24 cellular contexts compared by ENCODE assay signal in genomic region chr1:74773540-74773939, GRCh38. TPM values are rescaled to one million over a fixed set of nuclear protein-coding genes. Genes with fewer than 3 reads are reported as not detected.
A peak's percentile ranks its signal among the peaks of the same experiment; 100 is the strongest.
DNase-seq lines count a peak whose midpoint lies in the region; ATAC-seq and TF ChIP-seq lines count a peak whose summit lies in the region.
"Had no signal": no experiment of that assay in that cellular context is flagged by ENCODE, and none has a peak within 500 bp of the region (broad histone marks: within the 10 kb centered on the region; RNA-seq: fewer than 3 reads in every experiment).

No MANE protein-coding gene starts in this region.

- H2BK5ac ChIP-seq in mesenchymal stem cell (ENCODE audit: low read depth, low read length, poor library complexity, severe bottlenecking), result no peak overlapping the region

- H3K27me3 Mint-ChIP-seq in activated CD4-positive, alpha-beta T cell treated with anti-CD3 and anti-CD28 coated beads, Interleukin-2, amount 10 ng/mL, durations not matched to agents 7 days and 5 days, result peaks cover 16% of the 10 kb centered on the region

- no peak overlapping the region for H4K91ac ChIP-seq in mesenchymal stem cell (ENCODE audit: low read length)

- no peak overlapping the region for H3K9ac ChIP-seq in mesenchymal stem cell (ENCODE audit: low read length)

- H3K4me3 ChIP-seq in HEK293 (ENCODE audit: low read depth, low read length) (no peak overlapping the region), mesenchymal stem cell (ENCODE audit: insufficient read depth in 1 of 2, low read depth in 1 of 2, low read length in 2 of 2) (no peak overlapping the region)
- H3K4me3 ChIP-seq: PC-9, SJCRH30 had no signal

- TF ChIP-seq CTCF in HEK293 (tag by site-specific recombination; IDR thresholded peaks at IDR 0.05), result no peak

- no peaks in the 10 kb centered on the region for H3K79me1 ChIP-seq in mesenchymal stem cell (replicated peaks; ENCODE audit: low read length, poor library complexity, severe bottlenecking)

- H3K18ac ChIP-seq in mesenchymal stem cell (ENCODE audit: low read depth in 1 of 2, low read length in 2 of 2), result no peak overlapping the region

- no peaks in the 10 kb centered on the region for H3K27me3 ChIP-seq in mesenchymal stem cell (ENCODE audit: control insufficient read depth in 1 of 2, insufficient read depth in 1 of 2, low read length in 2 of 2)
- H3K27me3 ChIP-seq: SJCRH30 had no signal

- no peak overlapping the region for H3K14ac ChIP-seq in mesenchymal stem cell (ENCODE audit: low read length in 2 of 2)

- no peak overlapping the region for H3K4me3 Mint-ChIP-seq in activated CD4-positive, alpha-beta T cell treated with anti-CD3 and anti-CD28 coated beads, Interleukin-2, amount 10 ng/mL, durations not matched to agents 7 days and 5 days
- H3K4me3 Mint-ChIP-seq: CD8-positive, alpha-beta T cell; T-helper 17 cell had no signal

- no peak overlapping the region for H3K4me2 ChIP-seq in mesenchymal stem cell (ENCODE audit: low read length, poor library complexity, severe bottlenecking)
- H3K4me2 ChIP-seq: PC-9 had no signal

- H3K23ac ChIP-seq in mesenchymal stem cell (ENCODE audit: low read length in 2 of 2), result no peak overlapping the region

- H3K27ac ChIP-seq in HEK293 (ENCODE audit: extremely low read depth, low read depth, low read length), result no peak overlapping the region
- H3K27ac ChIP-seq in mesenchymal stem cell (ENCODE audit: low read length, poor library complexity, severe bottlenecking), result no peak overlapping the region
- H3K27ac ChIP-seq: C4-2B, PC-9, SJCRH30 had no signal

- H3K36me3 ChIP-seq in HEK293 (ENCODE audit: control insufficient read depth in 2 of 2, insufficient read depth in 1 of 2, low read length in 2 of 2) (no peaks in the 10 kb centered on the region), mesenchymal stem cell (ENCODE audit: control insufficient read depth in 1 of 2, insufficient read depth in 2 of 2, low read depth in 1 of 2, low read length in 2 of 2) (no peaks in the 10 kb centered on the region)
- H3K36me3 ChIP-seq: SJCRH30 had no signal

- H2AK5ac ChIP-seq in mesenchymal stem cell (ENCODE audit: low read length, severe bottlenecking), result no peak overlapping the region

- 83% methylated on average over 1 of the region's 2 CpGs for WGBS in mesenchymal stem cell

- DNase-seq in NCI-H748 (lab: John Stamatoyannopoulos, UW; ENCODE audit: unreplicated experiment) (peak; percentile 19), NCI-H748 treated with DMSO at 0.1 percent for 48 hours (lab: John Stamatoyannopoulos, UW) (no peak), NCI-H1417 treated with DMSO at 0.1 percent for 48 hours (lab: John Stamatoyannopoulos, UW) (peak; percentile 19), mesenchymal stem cell (peak; percentile 19), putamen (ENCODE audit: low spot score) (no peak), left colon (no peak)
- DNase-seq in activated CD4-positive, alpha-beta T cell treated with anti-CD3 and anti-CD28 coated beads, Interleukin-2, amount 10 ng/mL, durations not matched to agents 7 days and 5 days, result no peak
- DNase-seq: CD8-positive, alpha-beta T cell; H7; KG1; NCI-H1048; NCI-H1436; NCI-H1930; NCI-H2107; NCI-H446 treated with DMSO at 0.1 percent for 48 hours; NCI-H526; NK-92 treated with Interleukin-12 subunit alpha and Interleukin-12 subunit beta, amount 100 ng/mL, for 24 hours; PC-9; SJCRH30; T-helper 17 cell had no signal

- POLR2A ChIA-PET in HEK293 (lab: Yijun Ruan, JAX), result no interaction called here
- POLR2A ChIA-PET in activated CD4-positive, alpha-beta T cell treated with anti-CD3 and anti-CD28 coated beads, Interleukin-2, amount 10 ng/mL, durations not matched to agents 7 days and 5 days (lab: Charles Lee), result no interaction called here

- no peak overlapping the region for H2BK120ac ChIP-seq in mesenchymal stem cell (ENCODE audit: low read depth, low read length)

- intact Hi-C loops in left colon (cut with DNase I, micrococcal nuclease), result loop anchor here in 1 of 2 donors (5.0 kb wide), 1 partner anchor 429 kb away; no protein-coding TSS in a partner anchor

- no peaks in the 10 kb centered on the region for H3K9me3 ChIP-seq in HEK293 (ENCODE audit: control insufficient read depth, insufficient read depth, low read depth, low read length)
- no peaks in the 10 kb centered on the region for H3K9me3 ChIP-seq in mesenchymal stem cell (ENCODE audit: control insufficient read depth, low read length)
- H3K9me3 ChIP-seq: SJCRH30 had no signal

- no peaks in the 10 kb centered on the region for H3K36me3 Mint-ChIP-seq in activated CD4-positive, alpha-beta T cell treated with anti-CD3 and anti-CD28 coated beads, Interleukin-2, amount 10 ng/mL, durations not matched to agents 7 days and 5 days (ENCODE audit: low read depth)
- H3K36me3 Mint-ChIP-seq: CD8-positive, alpha-beta T cell had no signal

- H3K4me1 ChIP-seq in HEK293 (ENCODE audit: control insufficient read depth, insufficient read depth, low read length) (no peaks in the 10 kb centered on the region), mesenchymal stem cell (ENCODE audit: control insufficient read depth, insufficient read depth, low read depth, low read length) (no peaks in the 10 kb centered on the region)
- H3K4me1 ChIP-seq: SJCRH30 had no signal

- no peak overlapping the region for H2BK15ac ChIP-seq in mesenchymal stem cell (ENCODE audit: low read depth, poor library complexity, severe bottlenecking)

- CTCF ChIA-PET in HEK293 (lab: Yijun Ruan, JAX), result interaction anchor here (0.6 to 1.1 kb wide), 3 partner anchors 57 to 429 kb away, joined by 3 read pairs; no protein-coding TSS in a partner anchor
- CTCF ChIA-PET in activated CD4-positive, alpha-beta T cell treated with anti-CD3 and anti-CD28 coated beads, Interleukin-2, amount 10 ng/mL, durations not matched to agents 7 days and 5 days (lab: Charles Lee), result interaction anchor here (1.0 kb wide), 1 partner anchor 13 kb away, joined by 3 read pairs; no protein-coding TSS in a partner anchor

- H4K8ac ChIP-seq in mesenchymal stem cell (ENCODE audit: low read length), result no peak overlapping the region

- no peak overlapping the region for H3K27ac Mint-ChIP-seq in activated CD4-positive, alpha-beta T cell treated with anti-CD3 and anti-CD28 coated beads, Interleukin-2, amount 10 ng/mL, durations not matched to agents 7 days and 5 days
- H3K27ac Mint-ChIP-seq: CD8-positive, alpha-beta T cell; T-helper 17 cell had no signal

- no peak for ATAC-seq in left colon
- ATAC-seq: CD8-positive, alpha-beta T cell; Right ventricle myocardium inferior; SK-N-SH treated with all-trans-retinoic acid at 6 μM for 48 hours; T-helper 17 cell had no signal

- H2BK12ac ChIP-seq in mesenchymal stem cell (ENCODE audit: low read length in 2 of 2), result no peak overlapping the region

- no peaks in the 10 kb centered on the region for H3K9me3 Mint-ChIP-seq in activated CD4-positive, alpha-beta T cell treated with anti-CD3 and anti-CD28 coated beads, Interleukin-2, amount 10 ng/mL, durations not matched to agents 7 days and 5 days
- H3K9me3 Mint-ChIP-seq: CD8-positive, alpha-beta T cell had no signal

- no peak overlapping the region for H2AFZ ChIP-seq in mesenchymal stem cell (ENCODE audit: low read depth, low read length)
- H2AFZ ChIP-seq: PC-9 had no signal

- no peaks in the 10 kb centered on the region for H3K4me1 Mint-ChIP-seq in activated CD4-positive, alpha-beta T cell treated with anti-CD3 and anti-CD28 coated beads, Interleukin-2, amount 10 ng/mL, durations not matched to agents 7 days and 5 days

- no peak overlapping the region for H3K4ac ChIP-seq in mesenchymal stem cell (ENCODE audit: low read depth in 1 of 2, low read length in 2 of 2)

TF ChIP-seq in HEK293, 187 proteins besides CTCF, POLR2A, EP300 and RAD21:
- peak; percentile 82 for TF ChIP-seq SCRT2 (tag by site-specific recombination; IDR thresholded peaks at IDR 0.05)
- TF ChIP-seq ZNF768 (tag by site-specific recombination; IDR thresholded peaks at IDR 0.05), result no peak

RNA-seq across cellular contexts. Expression of gene TYW3, which starts 40.6 kb away (rescaled TPM):
- polyA plus RNA-seq in mesenchymal stem cell (2013, experiment 1 of 2), result 17.4 TPM
- polyA plus RNA-seq in mesenchymal stem cell (2013, experiment 2 of 2), result 18.3 TPM
- total RNA-seq in left colon, result 10 to 100 TPM in 1 of 2 donors, 1 to 10 TPM in 1; 8.2 to 11.8 TPM
- 10 to 100 TPM; 18.5 to 19.0 TPM for total RNA-seq in activated CD4-positive, alpha-beta T cell treated with anti-CD3 and anti-CD28 coated beads, Interleukin-2, amount 10 ng/mL, durations not matched to agents 7 days and 5 days

RNA-seq across cellular contexts. Expression of gene CRYZ, which starts 40.7 kb away (rescaled TPM):
- 21.5 TPM for polyA plus RNA-seq in mesenchymal stem cell (2013, experiment 1 of 2)
- 25.4 TPM for polyA plus RNA-seq in mesenchymal stem cell (2013, experiment 2 of 2)
- total RNA-seq in left colon, result 10 to 100 TPM in 1 of 2 donors, 1 to 10 TPM in 1; 8.1 to 27.0 TPM
- 10 to 100 TPM; 32.1 to 33.8 TPM for total RNA-seq in activated CD4-positive, alpha-beta T cell treated with anti-CD3 and anti-CD28 coated beads, Interleukin-2, amount 10 ng/mL, durations not matched to agents 7 days and 5 days

Comparison
In these comparisons a context has a peak if more than half of its experiments do, and no peak if none do; other contexts are left out.
1. DNase-seq: peak in NCI-H748 (single experiment), NCI-H1417 treated with DMSO at 0.1 percent for 48 hours (single experiment) and mesenchymal stem cell (single experiment); none in NCI-H748 treated with DMSO at 0.1 percent for 48 hours (single experiment), putamen (single experiment), left colon (0 of 2) and activated CD4-positive, alpha-beta T cell treated with anti-CD3 and anti-CD28 coated beads, Interleukin-2, amount 10 ng/mL, durations not matched to agents 7 days and 5 days (single experiment).